ENCODE assay signal across 27 cellular contexts in the genomic region with DNA sequence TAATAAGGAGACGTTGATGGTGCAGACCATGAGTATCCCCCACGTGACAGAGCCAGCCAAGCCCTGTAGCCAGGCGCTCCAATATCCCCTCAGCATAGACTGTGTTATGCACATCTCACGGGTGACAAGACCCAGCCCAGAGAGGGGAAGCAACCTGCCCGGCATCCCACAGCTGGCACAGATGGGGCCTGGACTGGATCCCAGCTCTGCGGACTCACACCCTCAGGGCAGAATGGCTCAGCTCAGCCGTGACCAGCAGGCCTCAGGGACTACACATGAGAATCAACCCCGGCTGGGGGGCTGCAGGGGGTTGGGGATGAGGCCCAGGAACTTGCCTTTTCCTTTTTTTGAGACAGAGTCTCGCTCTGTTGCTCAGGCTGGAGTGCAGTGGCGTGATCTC. TPM values are rescaled to one million over a fixed set of nuclear protein-coding genes. Genes with fewer than 3 reads are reported as not detected.
DNase-seq lines count a peak whose midpoint lies in the region; ATAC-seq and TF ChIP-seq lines count a peak whose summit lies in the region.
"Had no signal": no experiment of that assay in that cellular context is flagged by ENCODE, and none has a peak within 500 bp of the region (broad histone marks: within the 10 kb centered on the region; RNA-seq: fewer than 3 reads in every experiment).

No MANE protein-coding gene starts in this region.

- no peak overlapping the region for H3K9ac ChIP-seq in IMR-90 (ENCODE audit: low read depth, low read length)
- H3K9ac ChIP-seq in parathyroid adenoma, result no peak overlapping the region
- H3K9ac ChIP-seq: KMS-11 had no signal

- no peaks in the 10 kb centered on the region for H3K9me3 ChIP-seq in DOHH2 (ENCODE audit: control insufficient read depth, insufficient read depth, low read length)
- H3K9me3 ChIP-seq in IMR-90 (ENCODE audit: control insufficient read depth, insufficient read depth, low read length), result no peaks in the 10 kb centered on the region
- H3K9me3 ChIP-seq in parathyroid adenoma (ENCODE audit: control insufficient read depth, low read length), result no peaks in the 10 kb centered on the region
- H3K9me3 ChIP-seq: gastroesophageal sphincter, mucosa of descending colon, pancreas, thyroid gland had no signal

- WGBS in IMR-90 (ENCODE audit: extremely low coverage in 2 of 2, insufficient read length in 1 of 2), 2 experiments, result 76% methylated on average over 3 of the region's 10 CpGs; no CpG with 5 or more reads in 1 of the 2 experiments

- no peak overlapping the region for H3K56ac ChIP-seq in IMR-90 (ENCODE audit: extremely low read depth, insufficient read depth, low read length)

- H4K5ac ChIP-seq in IMR-90 (ENCODE audit: low read depth, low read length), result no peak overlapping the region

- peak overlapping the region; percentile 55; the same call in 1 of the 2 replicates for H3K4ac ChIP-seq in IMR-90 (ENCODE audit: low read depth, low read length)

- intact Hi-C loops in IMR-90 (cut with micrococcal nuclease), result no loop called here

- peak overlapping the region; percentile 30 for H3K4me2 ChIP-seq in DOHH2 (ENCODE audit: low read length)
- H3K4me2 ChIP-seq in IMR-90 (ENCODE audit: low read depth, low read length), result no peak overlapping the region
- no peak overlapping the region for H3K4me2 ChIP-seq in parathyroid adenoma (ENCODE audit: low read length)
- H3K4me2 ChIP-seq: KMS-11 had no signal

- H3F3A ChIP-seq in DOHH2 (ENCODE audit: control insufficient read depth, insufficient read depth), result no peaks in the 10 kb centered on the region

- no peaks in the 10 kb centered on the region for H3K9me2 ChIP-seq in DOHH2 (replicated peaks; ENCODE audit: control insufficient read depth, low read length)

- no peak overlapping the region for H2BK20ac ChIP-seq in IMR-90 (ENCODE audit: low read depth, low read length)

- no peak overlapping the region for H3K23ac ChIP-seq in IMR-90 (ENCODE audit: low read depth, low read length)

- H3K9me1 ChIP-seq in IMR-90 (ENCODE audit: insufficient read depth, low read length), result peaks cover 6% of the 10 kb centered on the region; the same call in 1 of the 2 replicates

- H3K79me2 ChIP-seq in DOHH2 (ENCODE audit: control insufficient read depth, low read length) (no peaks in the 10 kb centered on the region), parathyroid adenoma (no peaks in the 10 kb centered on the region)

- TF ChIP-seq RAD21 in IMR-90 (IDR thresholded peaks at IDR 0.05; ENCODE audit: low read length), result no peak

- in situ Hi-C loops in IMR-90 (cut with MboI; ENCODE audit: low sequenced_read_pairs), result no loop called here

- H4K20me1 ChIP-seq in DOHH2 (ENCODE audit: control insufficient read depth, insufficient read depth, low read depth, low read length) (no peaks in the 10 kb centered on the region), IMR-90 (ENCODE audit: insufficient read depth, low read length) (no peaks in the 10 kb centered on the region)

- H3K27ac ChIP-seq in DOHH2 (ENCODE audit: low read depth, low read length) (no peak overlapping the region), IMR-90 (ENCODE audit: insufficient read depth, low read length) (no peak overlapping the region), VCaP (peak overlapping the region; percentile 36; the same call in 1 of the 2 replicates), parathyroid adenoma (peak overlapping the region; percentile 71)
- H3K27ac ChIP-seq: gastroesophageal sphincter, KMS-11, thyroid gland had no signal

- peak; percentile 11 for DNase-seq in IMR-90
- no peak for DNase-seq in T-helper 9 cell
- DNase-seq in middle frontal gyrus (ENCODE audit: extremely low spot score, low spot score), result no peak
- DNase-seq: activated CD4-positive, alpha-beta T cell treated with anti-CD3 and anti-CD28 coated beads, Interleukin-2, amount 50 U/mL, for 48 hours; activated CD8-positive, alpha-beta memory T cell treated with anti-CD3 and anti-CD28 coated beads, Interleukin-2, amount 50 U/mL, for 4 hours; anterior cingulate cortex; CD8-positive, alpha-beta T cell; DMS153; endodermal cell; mucosa of descending colon; MV-4-11; NCI-H2171 treated with DMSO at 0.1 percent for 48 hours; NCI-H524 treated with DMSO at 0.1 percent for 48 hours; nephron progenitor cell; T1000 had no signal

- ATAC-seq in IMR-90 (ENCODE audit: low read depth) (no peak), GM21515 (IDR thresholded peaks at IDR 0.05; ENCODE audit: unreplicated experiment) (no peak)
- ATAC-seq: CD8-positive, alpha-beta T cell; gastroesophageal sphincter; sciatic nerve had no signal

- no peaks in the 10 kb centered on the region for H3K79me1 ChIP-seq in IMR-90 (ENCODE audit: low read depth in 1 of 2, low read length in 2 of 2)

- H2BK5ac ChIP-seq in IMR-90 (ENCODE audit: low read depth, low read length, poor library complexity, severe bottlenecking), result no peak overlapping the region

- POLR2A ChIA-PET in IMR-90 (lab: Charles Lee; ENCODE audit: unreplicated experiment), result no interaction called here

- CTCF ChIA-PET in IMR-90 (lab: Yijun Ruan, JAX), result interaction anchor here (0.6 to 0.9 kb wide), 3 partner anchors 9 to 122 kb away, joined by 3 to 4 read pairs (median 4); no protein-coding TSS in a partner anchor

- H3K4me1 ChIP-seq in DOHH2 (ENCODE audit: control insufficient read depth, low read length) (peaks cover 46% of the 10 kb centered on the region), IMR-90 (ENCODE audit: control insufficient read depth, insufficient read depth, low read length) (peaks cover 23% of the 10 kb centered on the region), parathyroid adenoma (peaks cover 16% of the 10 kb centered on the region)

- no peak overlapping the region; a peak in 1 of 4 replicates for H4K8ac ChIP-seq in IMR-90 (ENCODE audit: low read depth in 2 of 2, low read length in 2 of 2)

- TF ChIP-seq CTCF in DOHH2 (IDR thresholded peaks at IDR 0.05; ENCODE audit: low read depth, low read length, poor library complexity, severe bottlenecking) (no peak), IMR-90 (conservative IDR thresholded peaks at IDR 0.05; ENCODE audit: low read depth, low read length) (no peak), VCaP (conservative IDR thresholded peaks at IDR 0.05) (no peak), parathyroid adenoma (IDR thresholded peaks at IDR 0.05) (no peak)

- no peak overlapping the region for H3K18ac ChIP-seq in IMR-90 (ENCODE audit: low read depth, low read length)

- H2AK5ac ChIP-seq in IMR-90 (ENCODE audit: low read depth, low read length), result peak overlapping the region; percentile 33

- dilution Hi-C loops in IMR-90 (cut with HindIII; ENCODE audit: low sequenced_read_pairs, unreplicated experiment), result no loop called here

- H2AK9ac ChIP-seq in IMR-90 (replicated peaks; ENCODE audit: low read depth, low read length, poor library complexity), result no peak overlapping the region

- H3K14ac ChIP-seq in IMR-90 (replicated peaks; ENCODE audit: low read depth, low read length), result no peak overlapping the region

- H2BK15ac ChIP-seq in IMR-90 (ENCODE audit: low read depth, low read length), result no peak overlapping the region

- H3K27me3 ChIP-seq in DOHH2 (ENCODE audit: control insufficient read depth, low read length) (no peaks in the 10 kb centered on the region; the same call in 1 of the 2 replicates), IMR-90 (ENCODE audit: control insufficient read depth, insufficient read depth, low read length) (no peaks in the 10 kb centered on the region), parathyroid adenoma (ENCODE audit: control insufficient read depth, insufficient read depth, low read length) (no peaks in the 10 kb centered on the region)
- H3K27me3 ChIP-seq: pancreas, thyroid gland had no signal

- no peak for TF ChIP-seq POLR2A in IMR-90 (IDR thresholded peaks at IDR 0.05; ENCODE audit: low read depth, low read length)

- H2BK120ac ChIP-seq in IMR-90 (ENCODE audit: low read depth, low read length), result no peak overlapping the region

- H4K91ac ChIP-seq in IMR-90 (ENCODE audit: insufficient read depth, low read depth, low read length), result no peak overlapping the region

- no TSS peak for BruUV-seq in IMR-90 (replicated peaks; lab: Mats Ljungman, UMichigan)

- H3K4me3 ChIP-seq in DOHH2 (ENCODE audit: low read length) (no peak overlapping the region), IMR-90 (ENCODE audit: insufficient read depth, low read depth, low read length) (no peak overlapping the region), parathyroid adenoma (ENCODE audit: low read depth, low read length) (no peak overlapping the region)
- H3K4me3 ChIP-seq: gastroesophageal sphincter, mucosa of descending colon, pancreas, thyroid gland had no signal

- H2AFZ ChIP-seq in IMR-90 (replicated peaks; ENCODE audit: low read length, poor library complexity), result no peak overlapping the region
- H2AFZ ChIP-seq in parathyroid adenoma, result no peak overlapping the region

- H3K36me3 ChIP-seq in DOHH2 (ENCODE audit: control insufficient read depth, low read length) (no peaks in the 10 kb centered on the region), IMR-90 (ENCODE audit: control insufficient read depth, insufficient read depth, low read length) (no peaks in the 10 kb centered on the region), parathyroid adenoma (ENCODE audit: control insufficient read depth, insufficient read depth, low read length) (no peaks in the 10 kb centered on the region)
- H3K36me3 ChIP-seq: gastroesophageal sphincter, pancreas, thyroid gland had no signal

TF ChIP-seq in IMR-90, 13 proteins besides CTCF, POLR2A, EP300 and RAD21 (continues in another document):
- TF ChIP-seq RFX5 (IDR thresholded peaks at IDR 0.05; ENCODE audit: low read depth, low read length) (no peak), SMC3 (IDR thresholded peaks at IDR 0.05; ENCODE audit: low read depth, low read length) (no peak), CHD1 (IDR thresholded peaks at IDR 0.05; ENCODE audit: low read depth, low read length) (no peak), MXI1 (IDR thresholded peaks at IDR 0.05; ENCODE audit: borderline replicate concordance, low read depth, low read length) (no peak)
- TF ChIP-seq, protein P1, sequence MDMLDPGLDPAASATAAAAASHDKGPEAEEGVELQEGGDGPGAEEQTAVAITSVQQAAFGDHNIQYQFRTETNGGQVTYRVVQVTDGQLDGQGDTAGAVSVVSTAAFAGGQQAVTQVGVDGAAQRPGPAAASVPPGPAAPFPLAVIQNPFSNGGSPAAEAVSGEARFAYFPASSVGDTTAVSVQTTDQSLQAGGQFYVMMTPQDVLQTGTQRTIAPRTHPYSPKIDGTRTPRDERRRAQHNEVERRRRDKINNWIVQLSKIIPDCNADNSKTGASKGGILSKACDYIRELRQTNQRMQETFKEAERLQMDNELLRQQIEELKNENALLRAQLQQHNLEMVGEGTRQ (IDR thresholded peaks at IDR 0.05; ENCODE audit: low read depth, low read length), result no peak

RNA-seq across cellular contexts. Expression of a gene that starts 11.7 kb away (rescaled TPM):
- total RNA-seq in IMR-90 (2012; rRNA removed), result 1.1 and 2.2 TPM in 2 replicates
- polyA plus RNA-seq in IMR-90 (2012; rRNA removed), result 10.1 and 12.2 TPM in 2 replicates
- 8.8 and 15.2 TPM in 2 replicates for polyA plus RNA-seq in IMR-90 (2012; cell fraction: cytosol; rRNA removed)
- 11.6 and 31.9 TPM in 2 replicates for polyA plus RNA-seq in IMR-90 (2012; cell fraction: nucleus; rRNA removed; ENCODE audit: low replicate concordance)
- total RNA-seq: CD8-positive, alpha-beta T cell; liver; sciatic nerve had no signal
- polyA plus RNA-seq: liver, pancreas had no signal

RNA-seq across cellular contexts. Expression of a gene that starts 30.7 kb away (rescaled TPM):
- total RNA-seq in IMR-90 (2012; rRNA removed), result not detected in 2 replicates
- polyA plus RNA-seq in IMR-90 (2012; rRNA removed), result not detected in 2 replicates
- not detected in 2 replicates for polyA plus RNA-seq in IMR-90 (2012; cell fraction: cytosol; rRNA removed)
- not detected in 2 replicates for polyA plus RNA-seq in IMR-90 (2012; cell fraction: nucleus; rRNA removed; ENCODE audit: low replicate concordance)
- total RNA-seq: cardiac septum; CD8-positive, alpha-beta T cell; endodermal cell; gastroesophageal sphincter; HT-29; pancreas; sciatic nerve; thyroid gland had no signal
- polyA plus RNA-seq: liver, pancreas had no signal

Comparison
In these comparisons a context has a peak if more than half of its experiments do, and no peak if none do; other contexts are left out.
1. H3K27ac ChIP-seq: peak in VCaP (single experiment) and parathyroid adenoma (single experiment); none in DOHH2 (single experiment) and IMR-90 (single experiment).